In the genomic region with DNA sequence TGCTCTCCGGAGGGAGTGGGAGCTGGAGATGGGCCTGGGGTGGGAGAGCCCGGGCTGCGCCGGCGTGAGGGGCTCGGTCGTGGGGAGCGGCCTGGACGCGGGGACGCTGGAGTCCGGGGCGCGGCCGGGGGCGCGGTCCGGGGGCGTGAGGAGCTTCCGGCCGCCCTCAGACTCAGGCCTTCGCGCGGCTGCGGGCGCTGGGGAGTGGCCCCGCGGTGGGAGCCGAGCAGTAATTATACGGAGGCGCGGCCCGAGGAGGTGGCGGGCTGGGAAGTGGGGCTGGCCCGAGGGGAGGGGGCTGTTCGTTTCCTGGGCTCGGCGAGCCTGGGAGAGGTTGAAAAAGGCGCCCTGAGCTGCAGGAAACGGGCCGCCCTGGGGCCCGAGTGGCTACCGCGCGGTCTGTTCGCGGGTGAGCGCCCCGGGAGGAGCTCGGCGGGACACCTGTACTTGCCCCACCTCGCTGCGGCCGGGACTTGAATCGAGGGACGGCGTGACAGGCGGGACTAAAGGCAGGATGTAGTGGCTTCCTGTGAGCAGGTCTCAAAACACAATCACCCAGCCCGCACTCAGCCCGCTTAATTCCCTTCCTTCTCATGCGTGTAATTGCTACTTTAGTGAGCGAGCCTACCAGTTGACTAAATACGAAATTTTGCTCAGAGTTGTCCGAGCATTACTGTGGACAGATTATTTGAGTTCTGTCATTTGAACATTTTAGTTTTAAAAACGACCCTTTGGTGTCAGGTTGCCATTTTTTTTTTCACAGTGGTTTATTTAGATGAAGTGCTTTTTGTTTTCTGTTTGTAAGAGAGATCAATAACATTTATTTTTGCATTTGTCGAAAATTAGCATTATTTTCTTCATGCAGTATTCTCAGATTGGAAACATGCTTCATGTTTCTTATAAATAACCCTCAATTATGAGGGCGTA, we compare ENCODE assay signal across 1 cellular context.
TF ChIP-seq lines count a peak whose summit lies in the region.

No MANE protein-coding gene starts in this region.

TF ChIP-seq in HEK293, 187 proteins besides CTCF, POLR2A, EP300 and RAD21 (continued from another document and continues in another):
- TF ChIP-seq, protein P1, sequence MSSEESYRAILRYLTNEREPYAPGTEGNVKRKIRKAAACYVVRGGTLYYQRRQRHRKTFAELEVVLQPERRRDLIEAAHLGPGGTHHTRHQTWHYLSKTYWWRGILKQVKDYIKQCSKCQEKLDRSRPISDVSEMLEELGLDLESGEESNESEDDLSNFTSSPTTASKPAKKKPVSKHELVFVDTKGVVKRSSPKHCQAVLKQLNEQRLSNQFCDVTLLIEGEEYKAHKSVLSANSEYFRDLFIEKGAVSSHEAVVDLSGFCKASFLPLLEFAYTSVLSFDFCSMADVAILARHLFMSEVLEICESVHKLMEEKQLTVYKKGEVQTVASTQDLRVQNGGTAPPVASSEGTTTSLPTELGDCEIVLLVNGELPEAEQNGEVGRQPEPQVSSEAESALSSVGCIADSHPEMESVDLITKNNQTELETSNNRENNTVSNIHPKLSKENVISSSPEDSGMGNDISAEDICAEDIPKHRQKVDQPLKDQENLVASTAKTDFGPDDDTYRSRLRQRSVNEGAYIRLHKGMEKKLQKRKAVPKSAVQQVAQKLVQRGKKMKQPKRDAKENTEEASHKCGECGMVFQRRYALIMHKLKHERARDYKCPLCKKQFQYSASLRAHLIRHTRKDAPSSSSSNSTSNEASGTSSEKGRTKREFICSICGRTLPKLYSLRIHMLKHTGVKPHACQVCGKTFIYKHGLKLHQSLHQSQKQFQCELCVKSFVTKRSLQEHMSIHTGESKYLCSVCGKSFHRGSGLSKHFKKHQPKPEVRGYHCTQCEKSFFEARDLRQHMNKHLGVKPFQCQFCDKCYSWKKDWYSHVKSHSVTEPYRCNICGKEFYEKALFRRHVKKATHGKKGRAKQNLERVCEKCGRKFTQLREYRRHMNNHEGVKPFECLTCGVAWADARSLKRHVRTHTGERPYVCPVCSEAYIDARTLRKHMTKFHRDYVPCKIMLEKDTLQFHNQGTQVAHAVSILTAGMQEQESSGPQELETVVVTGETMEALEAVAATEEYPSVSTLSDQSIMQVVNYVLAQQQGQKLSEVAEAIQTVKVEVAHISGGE (tag by site-specific recombination; conservative IDR thresholded peaks at IDR 0.05; ENCODE audit: low read depth), result peak; percentile 87
- TF ChIP-seq ZNF37A (tag by site-specific recombination; IDR thresholded peaks at IDR 0.05) (no peak), ZNF391 (tag by site-specific recombination; IDR thresholded peaks at IDR 0.05; ENCODE audit: borderline replicate concordance, low read depth) (no peak), ZNF596 (tag by site-specific recombination; IDR thresholded peaks at IDR 0.05) (peak; percentile 19; the same call in 1 of the 2 replicates), ZNF670 (tag by site-specific recombination; IDR thresholded peaks at IDR 0.05; ENCODE audit: low read depth) (no peak), ZEB2 (tag by site-specific recombination; IDR thresholded peaks at IDR 0.05) (peak; percentile 83), ZNF132 (tag by site-specific recombination; IDR thresholded peaks at IDR 0.05; ENCODE audit: borderline replicate concordance) (no peak), ZNF585B (tag by site-specific recombination; IDR thresholded peaks at IDR 0.05) (no peak), GLI4 (tag by site-specific recombination; IDR thresholded peaks at IDR 0.05) (no peak), ZNF214 (tag by site-specific recombination; IDR thresholded peaks at IDR 0.05; ENCODE audit: borderline replicate concordance) (no peak), ZNF791 (tag by site-specific recombination; IDR thresholded peaks at IDR 0.05) (no peak), ZNF335 (tag by site-specific recombination; conservative IDR thresholded peaks at IDR 0.05) (peak; percentile 75), BCL11A (tag by site-specific recombination; IDR thresholded peaks at IDR 0.05; ENCODE audit: low read depth) (no peak), ZNF140 (tag by site-specific recombination; IDR thresholded peaks at IDR 0.05) (no peak), ZNF571 (tag by site-specific recombination; IDR thresholded peaks at IDR 0.05) (no peak), ZNF223 (tag by site-specific recombination; IDR thresholded peaks at IDR 0.05) (no peak)
- TF ChIP-seq, protein P2, sequence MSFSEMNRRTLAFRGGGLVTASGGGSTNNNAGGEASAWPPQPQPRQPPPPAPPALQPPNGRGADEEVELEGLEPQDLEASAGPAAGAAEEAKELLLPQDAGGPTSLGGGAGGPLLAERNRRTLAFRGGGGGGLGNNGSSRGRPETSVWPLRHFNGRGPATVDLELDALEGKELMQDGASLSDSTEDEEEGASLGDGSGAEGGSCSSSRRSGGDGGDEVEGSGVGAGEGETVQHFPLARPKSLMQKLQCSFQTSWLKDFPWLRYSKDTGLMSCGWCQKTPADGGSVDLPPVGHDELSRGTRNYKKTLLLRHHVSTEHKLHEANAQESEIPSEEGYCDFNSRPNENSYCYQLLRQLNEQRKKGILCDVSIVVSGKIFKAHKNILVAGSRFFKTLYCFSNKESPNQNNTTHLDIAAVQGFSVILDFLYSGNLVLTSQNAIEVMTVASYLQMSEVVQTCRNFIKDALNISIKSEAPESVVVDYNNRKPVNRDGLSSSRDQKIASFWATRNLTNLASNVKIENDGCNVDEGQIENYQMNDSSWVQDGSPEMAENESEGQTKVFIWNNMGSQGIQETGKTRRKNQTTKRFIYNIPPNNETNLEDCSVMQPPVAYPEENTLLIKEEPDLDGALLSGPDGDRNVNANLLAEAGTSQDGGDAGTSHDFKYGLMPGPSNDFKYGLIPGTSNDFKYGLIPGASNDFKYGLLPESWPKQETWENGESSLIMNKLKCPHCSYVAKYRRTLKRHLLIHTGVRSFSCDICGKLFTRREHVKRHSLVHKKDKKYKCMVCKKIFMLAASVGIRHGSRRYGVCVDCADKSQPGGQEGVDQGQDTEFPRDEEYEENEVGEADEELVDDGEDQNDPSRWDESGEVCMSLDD (tag by site-specific recombination; IDR thresholded peaks at IDR 0.05), result peak; percentile 65; the same call in 1 of the 2 replicates
- TF ChIP-seq, protein P3, sequence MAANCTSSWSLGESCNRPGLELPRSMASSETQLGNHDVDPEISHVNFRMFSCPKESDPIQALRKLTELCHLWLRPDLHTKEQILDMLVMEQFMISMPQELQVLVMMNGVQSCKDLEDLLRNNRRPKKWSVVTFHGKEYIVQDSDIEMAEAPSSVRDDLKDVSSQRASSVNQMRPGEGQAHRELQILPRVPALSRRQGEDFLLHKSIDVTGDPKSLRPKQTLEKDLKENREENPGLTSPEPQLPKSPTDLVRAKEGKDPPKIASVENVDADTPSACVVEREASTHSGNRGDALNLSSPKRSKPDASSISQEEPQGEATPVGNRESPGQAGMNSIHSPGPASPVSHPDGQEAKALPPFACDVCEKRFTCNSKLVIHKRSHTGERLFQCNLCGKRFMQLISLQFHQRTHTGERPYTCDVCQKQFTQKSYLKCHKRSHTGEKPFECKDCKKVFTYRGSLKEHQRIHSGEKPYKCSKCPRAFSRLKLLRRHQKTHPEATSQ (tag by site-specific recombination; IDR thresholded peaks at IDR 0.05), result peak; percentile 54; the same call in 1 of the 2 replicates
- TF ChIP-seq, protein P4, sequence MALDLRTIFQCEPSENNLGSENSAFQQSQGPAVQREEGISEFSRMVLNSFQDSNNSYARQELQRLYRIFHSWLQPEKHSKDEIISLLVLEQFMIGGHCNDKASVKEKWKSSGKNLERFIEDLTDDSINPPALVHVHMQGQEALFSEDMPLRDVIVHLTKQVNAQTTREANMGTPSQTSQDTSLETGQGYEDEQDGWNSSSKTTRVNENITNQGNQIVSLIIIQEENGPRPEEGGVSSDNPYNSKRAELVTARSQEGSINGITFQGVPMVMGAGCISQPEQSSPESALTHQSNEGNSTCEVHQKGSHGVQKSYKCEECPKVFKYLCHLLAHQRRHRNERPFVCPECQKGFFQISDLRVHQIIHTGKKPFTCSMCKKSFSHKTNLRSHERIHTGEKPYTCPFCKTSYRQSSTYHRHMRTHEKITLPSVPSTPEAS (tag by site-specific recombination; IDR thresholded peaks at IDR 0.05), result no peak
- TF ChIP-seq, protein P5, sequence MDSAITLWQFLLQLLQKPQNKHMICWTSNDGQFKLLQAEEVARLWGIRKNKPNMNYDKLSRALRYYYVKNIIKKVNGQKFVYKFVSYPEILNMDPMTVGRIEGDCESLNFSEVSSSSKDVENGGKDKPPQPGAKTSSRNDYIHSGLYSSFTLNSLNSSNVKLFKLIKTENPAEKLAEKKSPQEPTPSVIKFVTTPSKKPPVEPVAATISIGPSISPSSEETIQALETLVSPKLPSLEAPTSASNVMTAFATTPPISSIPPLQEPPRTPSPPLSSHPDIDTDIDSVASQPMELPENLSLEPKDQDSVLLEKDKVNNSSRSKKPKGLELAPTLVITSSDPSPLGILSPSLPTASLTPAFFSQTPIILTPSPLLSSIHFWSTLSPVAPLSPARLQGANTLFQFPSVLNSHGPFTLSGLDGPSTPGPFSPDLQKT (IDR thresholded peaks at IDR 0.05; ENCODE audit: borderline replicate concordance, low read depth, low read length), result no peak
- TF ChIP-seq, protein P6, sequence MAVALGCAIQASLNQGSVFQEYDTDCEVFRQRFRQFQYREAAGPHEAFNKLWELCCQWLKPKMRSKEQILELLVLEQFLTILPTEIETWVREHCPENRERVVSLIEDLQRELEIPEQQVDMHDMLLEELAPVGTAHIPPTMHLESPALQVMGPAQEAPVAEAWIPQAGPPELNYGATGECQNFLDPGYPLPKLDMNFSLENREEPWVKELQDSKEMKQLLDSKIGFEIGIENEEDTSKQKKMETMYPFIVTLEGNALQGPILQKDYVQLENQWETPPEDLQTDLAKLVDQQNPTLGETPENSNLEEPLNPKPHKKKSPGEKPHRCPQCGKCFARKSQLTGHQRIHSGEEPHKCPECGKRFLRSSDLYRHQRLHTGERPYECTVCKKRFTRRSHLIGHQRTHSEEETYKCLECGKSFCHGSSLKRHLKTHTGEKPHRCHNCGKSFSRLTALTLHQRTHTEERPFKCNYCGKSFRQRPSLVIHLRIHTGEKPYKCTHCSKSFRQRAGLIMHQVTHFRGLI (tag by site-specific recombination; IDR thresholded peaks at IDR 0.05), result peak; percentile 54
- TF ChIP-seq, protein P7, sequence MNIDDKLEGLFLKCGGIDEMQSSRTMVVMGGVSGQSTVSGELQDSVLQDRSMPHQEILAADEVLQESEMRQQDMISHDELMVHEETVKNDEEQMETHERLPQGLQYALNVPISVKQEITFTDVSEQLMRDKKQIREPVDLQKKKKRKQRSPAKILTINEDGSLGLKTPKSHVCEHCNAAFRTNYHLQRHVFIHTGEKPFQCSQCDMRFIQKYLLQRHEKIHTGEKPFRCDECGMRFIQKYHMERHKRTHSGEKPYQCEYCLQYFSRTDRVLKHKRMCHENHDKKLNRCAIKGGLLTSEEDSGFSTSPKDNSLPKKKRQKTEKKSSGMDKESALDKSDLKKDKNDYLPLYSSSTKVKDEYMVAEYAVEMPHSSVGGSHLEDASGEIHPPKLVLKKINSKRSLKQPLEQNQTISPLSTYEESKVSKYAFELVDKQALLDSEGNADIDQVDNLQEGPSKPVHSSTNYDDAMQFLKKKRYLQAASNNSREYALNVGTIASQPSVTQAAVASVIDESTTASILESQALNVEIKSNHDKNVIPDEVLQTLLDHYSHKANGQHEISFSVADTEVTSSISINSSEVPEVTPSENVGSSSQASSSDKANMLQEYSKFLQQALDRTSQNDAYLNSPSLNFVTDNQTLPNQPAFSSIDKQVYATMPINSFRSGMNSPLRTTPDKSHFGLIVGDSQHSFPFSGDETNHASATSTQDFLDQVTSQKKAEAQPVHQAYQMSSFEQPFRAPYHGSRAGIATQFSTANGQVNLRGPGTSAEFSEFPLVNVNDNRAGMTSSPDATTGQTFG (tag by site-specific recombination; IDR thresholded peaks at IDR 0.05; ENCODE audit: borderline replicate concordance), result no peak
- TF ChIP-seq, protein P8, sequence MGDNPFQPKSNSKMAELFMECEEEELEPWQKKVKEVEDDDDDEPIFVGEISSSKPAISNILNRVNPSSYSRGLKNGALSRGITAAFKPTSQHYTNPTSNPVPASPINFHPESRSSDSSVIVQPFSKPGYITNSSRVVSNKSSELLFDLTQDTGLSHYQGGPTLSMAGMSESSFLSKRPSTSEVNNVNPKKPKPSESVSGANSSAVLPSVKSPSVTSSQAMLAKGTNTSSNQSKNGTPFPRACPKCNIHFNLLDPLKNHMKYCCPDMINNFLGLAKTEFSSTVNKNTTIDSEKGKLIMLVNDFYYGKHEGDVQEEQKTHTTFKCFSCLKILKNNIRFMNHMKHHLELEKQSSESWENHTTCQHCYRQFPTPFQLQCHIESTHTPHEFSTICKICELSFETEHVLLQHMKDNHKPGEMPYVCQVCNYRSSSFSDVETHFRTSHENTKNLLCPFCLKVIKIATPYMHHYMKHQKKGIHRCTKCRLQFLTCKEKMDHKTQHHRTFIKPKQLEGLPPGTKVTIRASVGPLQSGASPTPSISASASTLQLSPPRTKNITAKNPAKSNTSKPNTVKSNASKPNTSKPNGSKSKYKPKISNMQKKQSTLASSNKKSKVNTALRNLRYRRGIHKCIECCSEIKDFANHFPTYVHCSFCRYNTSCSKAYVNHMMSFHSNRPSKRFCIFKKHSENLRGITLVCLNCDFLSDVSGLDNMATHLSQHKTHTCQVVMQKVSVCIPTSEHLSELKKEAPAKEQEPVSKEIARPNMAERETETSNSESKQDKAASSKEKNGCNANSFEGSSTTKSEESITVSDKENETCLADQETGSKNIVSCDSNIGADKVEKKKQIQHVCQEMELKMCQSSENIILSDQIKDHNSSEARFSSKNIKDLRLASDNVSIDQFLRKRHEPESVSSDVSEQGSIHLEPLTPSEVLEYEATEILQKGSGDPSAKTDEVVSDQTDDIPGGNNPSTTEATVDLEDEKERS (tag by site-specific recombination; IDR thresholded peaks at IDR 0.05), result no peak
- TF ChIP-seq, protein P9, sequence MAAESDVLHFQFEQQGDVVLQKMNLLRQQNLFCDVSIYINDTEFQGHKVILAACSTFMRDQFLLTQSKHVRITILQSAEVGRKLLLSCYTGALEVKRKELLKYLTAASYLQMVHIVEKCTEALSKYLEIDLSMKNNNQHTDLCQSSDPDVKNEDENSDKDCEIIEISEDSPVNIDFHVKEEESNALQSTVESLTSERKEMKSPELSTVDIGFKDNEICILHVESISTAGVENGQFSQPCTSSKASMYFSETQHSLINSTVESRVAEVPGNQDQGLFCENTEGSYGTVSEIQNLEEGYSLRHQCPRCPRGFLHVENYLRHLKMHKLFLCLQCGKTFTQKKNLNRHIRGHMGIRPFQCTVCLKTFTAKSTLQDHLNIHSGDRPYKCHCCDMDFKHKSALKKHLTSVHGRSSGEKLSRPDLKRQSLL (tag by site-specific recombination; IDR thresholded peaks at IDR 0.05), result no peak
- TF ChIP-seq, protein P10, sequence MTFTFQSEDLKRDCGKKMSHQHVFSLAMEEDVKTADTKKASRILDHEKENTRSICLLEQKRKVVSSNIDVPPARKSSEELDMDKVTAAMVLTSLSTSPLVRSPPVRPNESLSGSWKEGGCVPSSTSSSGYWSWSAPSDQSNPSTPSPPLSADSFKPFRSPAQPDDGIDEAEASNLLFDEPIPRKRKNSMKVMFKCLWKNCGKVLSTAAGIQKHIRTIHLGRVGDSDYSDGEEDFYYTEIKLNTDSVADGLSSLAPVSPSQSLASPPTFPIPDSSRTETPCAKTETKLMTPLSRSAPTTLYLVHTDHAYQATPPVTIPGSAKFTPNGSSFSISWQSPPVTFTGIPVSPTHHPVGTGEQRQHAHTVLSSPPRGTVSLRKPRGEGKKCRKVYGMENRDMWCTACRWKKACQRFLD (tag by site-specific recombination; IDR thresholded peaks at IDR 0.05), result no peak
- TF ChIP-seq, protein P11, sequence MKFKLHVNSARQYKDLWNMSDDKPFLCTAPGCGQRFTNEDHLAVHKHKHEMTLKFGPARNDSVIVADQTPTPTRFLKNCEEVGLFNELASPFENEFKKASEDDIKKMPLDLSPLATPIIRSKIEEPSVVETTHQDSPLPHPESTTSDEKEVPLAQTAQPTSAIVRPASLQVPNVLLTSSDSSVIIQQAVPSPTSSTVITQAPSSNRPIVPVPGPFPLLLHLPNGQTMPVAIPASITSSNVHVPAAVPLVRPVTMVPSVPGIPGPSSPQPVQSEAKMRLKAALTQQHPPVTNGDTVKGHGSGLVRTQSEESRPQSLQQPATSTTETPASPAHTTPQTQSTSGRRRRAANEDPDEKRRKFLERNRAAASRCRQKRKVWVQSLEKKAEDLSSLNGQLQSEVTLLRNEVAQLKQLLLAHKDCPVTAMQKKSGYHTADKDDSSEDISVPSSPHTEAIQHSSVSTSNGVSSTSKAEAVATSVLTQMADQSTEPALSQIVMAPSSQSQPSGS (tag by site-specific recombination; IDR thresholded peaks at IDR 0.05; ENCODE audit: low read depth), result no peak
